In the genomic region with DNA sequence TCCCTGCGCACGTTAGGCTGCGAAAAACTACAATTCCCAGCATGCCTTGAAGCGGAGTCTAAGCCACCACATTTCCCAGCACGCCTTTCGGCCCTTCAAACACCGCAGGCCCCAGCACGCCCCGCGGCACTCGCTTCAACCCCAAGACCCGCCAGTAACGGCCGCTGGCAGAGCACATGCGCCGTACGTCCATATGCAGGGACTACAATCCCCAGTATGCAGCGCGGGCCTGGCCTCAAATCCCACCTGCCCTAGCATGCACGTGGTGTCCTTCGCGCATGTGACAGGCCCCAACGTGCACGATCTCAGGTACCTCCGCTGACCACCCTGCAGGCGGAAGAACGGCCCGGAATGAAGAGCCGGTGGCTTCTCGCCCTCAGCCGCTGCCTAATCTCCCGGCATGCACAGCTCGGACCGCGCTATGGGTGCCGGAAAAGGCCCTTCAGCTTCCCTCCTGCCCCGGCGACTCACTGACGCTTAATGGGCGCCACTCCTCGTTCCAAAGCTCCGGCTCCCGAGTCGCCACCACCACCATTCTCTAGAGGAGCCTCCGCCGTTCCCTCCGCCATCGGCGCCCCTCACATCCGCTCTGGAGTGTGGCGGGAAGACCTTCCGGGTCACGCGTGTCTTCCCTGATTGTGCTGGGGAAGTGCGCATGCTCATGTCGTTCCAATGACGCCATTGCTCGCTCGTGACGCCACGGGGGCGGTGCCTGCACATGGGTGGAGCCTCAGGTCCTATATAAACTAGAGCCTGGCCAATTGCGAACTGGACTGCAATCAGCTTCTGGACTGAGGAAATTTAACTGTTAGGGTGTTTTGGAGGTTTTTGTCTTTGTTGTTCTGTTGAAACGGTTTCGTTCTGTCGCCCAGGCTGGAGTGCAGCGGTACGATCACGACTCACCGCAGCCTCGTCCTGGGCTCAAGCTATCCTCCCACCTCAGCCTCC, we compare ENCODE assay signal across 1 cellular context.
A peak's percentile ranks its signal among the peaks of the same experiment; 100 is the strongest.
TF ChIP-seq lines count a peak whose summit lies in the region.

Gene DUS3L (minus strand): TSS at position 591 of the 948 bp plus-strand sequence. CDS start 22 bp downstream, at position 569.

TF ChIP-seq in K562, 482 proteins besides CTCF, POLR2A, EP300 and RAD21 (continued from another document and continues in another):
- TF ChIP-seq, protein P1, sequence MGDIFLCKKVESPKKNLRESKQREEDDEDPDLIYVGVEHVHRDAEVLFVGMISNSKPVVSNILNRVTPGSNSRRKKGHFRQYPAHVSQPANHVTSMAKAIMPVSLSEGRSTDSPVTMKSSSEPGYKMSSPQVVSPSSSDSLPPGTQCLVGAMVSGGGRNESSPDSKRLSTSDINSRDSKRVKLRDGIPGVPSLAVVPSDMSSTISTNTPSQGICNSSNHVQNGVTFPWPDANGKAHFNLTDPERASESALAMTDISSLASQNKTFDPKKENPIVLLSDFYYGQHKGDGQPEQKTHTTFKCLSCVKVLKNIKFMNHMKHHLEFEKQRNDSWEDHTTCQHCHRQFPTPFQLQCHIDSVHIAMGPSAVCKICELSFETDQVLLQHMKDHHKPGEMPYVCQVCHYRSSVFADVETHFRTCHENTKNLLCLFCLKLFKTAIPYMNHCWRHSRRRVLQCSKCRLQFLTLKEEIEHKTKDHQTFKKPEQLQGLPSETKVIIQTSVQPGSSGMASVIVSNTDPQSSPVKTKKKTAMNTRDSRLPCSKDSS (IDR thresholded peaks at IDR 0.05; ENCODE audit: low read depth, partially characterized antibody): no peak
- no peak for TF ChIP-seq MECOM (CRISPR knock-in tag; IDR thresholded peaks at IDR 0.05)
- no peak for TF ChIP-seq MIER1 (IDR thresholded peaks at IDR 0.05; ENCODE audit: low read depth)
- TF ChIP-seq NFIC (IDR thresholded peaks at IDR 0.05): peak; percentile 55
- TF ChIP-seq MYNN (IDR thresholded peaks at IDR 0.05): no peak
- TF ChIP-seq MYNN (CRISPR knock-in tag; IDR thresholded peaks at IDR 0.05): no peak
- TF ChIP-seq ZNF133 (CRISPR knock-in tag; IDR thresholded peaks at IDR 0.05): 0 out of 2 replicates have a peak, but pooled peaks have one; percentile 34
- TF ChIP-seq ESRRA (IDR thresholded peaks at IDR 0.05; ENCODE audit: borderline replicate concordance, low read depth): peak; percentile 59
- TF ChIP-seq JUNB (CRISPR knock-in tag; conservative IDR thresholded peaks at IDR 0.05): no peak
- TF ChIP-seq MEF2A (IDR thresholded peaks at IDR 0.05; ENCODE audit: control insufficient read depth, low read depth, low read length): no peak; the same call in 1 of the 2 replicates
- no peak for TF ChIP-seq MAFG (tag; conservative IDR thresholded peaks at IDR 0.05)
- TF ChIP-seq, protein P2, sequence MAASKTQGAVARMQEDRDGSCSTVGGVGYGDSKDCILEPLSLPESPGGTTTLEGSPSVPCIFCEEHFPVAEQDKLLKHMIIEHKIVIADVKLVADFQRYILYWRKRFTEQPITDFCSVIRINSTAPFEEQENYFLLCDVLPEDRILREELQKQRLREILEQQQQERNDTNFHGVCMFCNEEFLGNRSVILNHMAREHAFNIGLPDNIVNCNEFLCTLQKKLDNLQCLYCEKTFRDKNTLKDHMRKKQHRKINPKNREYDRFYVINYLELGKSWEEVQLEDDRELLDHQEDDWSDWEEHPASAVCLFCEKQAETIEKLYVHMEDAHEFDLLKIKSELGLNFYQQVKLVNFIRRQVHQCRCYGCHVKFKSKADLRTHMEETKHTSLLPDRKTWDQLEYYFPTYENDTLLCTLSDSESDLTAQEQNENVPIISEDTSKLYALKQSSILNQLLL (CRISPR knock-in tag; IDR thresholded peaks at IDR 0.05; ENCODE audit: borderline replicate concordance): no peak
- no peak for TF ChIP-seq SAFB2 (IDR thresholded peaks at IDR 0.05; ENCODE audit: borderline replicate concordance, low read depth, low read length, severe bottlenecking)
- TF ChIP-seq ZNF174 (CRISPR knock-in tag; IDR thresholded peaks at IDR 0.05): no peak
- peak; percentile 70 for TF ChIP-seq PCBP1 (IDR thresholded peaks at IDR 0.05; ENCODE audit: low read depth, low read length, poor library complexity, severe bottlenecking)
- TF ChIP-seq PTTG1 (tag; IDR thresholded peaks at IDR 0.05; ENCODE audit: low read depth): no peak
- no peak for TF ChIP-seq KLF16 (IDR thresholded peaks at IDR 0.05)
- TF ChIP-seq MTF1 (CRISPR knock-in tag; IDR thresholded peaks at IDR 0.05; ENCODE audit: borderline replicate concordance): no peak
- no peak for TF ChIP-seq ASH1L (IDR thresholded peaks at IDR 0.05; ENCODE audit: borderline replicate concordance, low read depth, partially characterized antibody)
- no peak for TF ChIP-seq ZNF764 (CRISPR knock-in tag; IDR thresholded peaks at IDR 0.05; ENCODE audit: low read depth)
- TF ChIP-seq HES1 (IDR thresholded peaks at IDR 0.05; ENCODE audit: low read depth): peak; percentile 10; the same call in 1 of the 2 replicates
- TF ChIP-seq RAD51 (IDR thresholded peaks at IDR 0.05; ENCODE audit: borderline replicate concordance, low read depth): peak; percentile 92
- TF ChIP-seq KLF10 (CRISPR knock-in tag; IDR thresholded peaks at IDR 0.05): no peak
- no peak for TF ChIP-seq DACH1 (IDR thresholded peaks at IDR 0.05; ENCODE audit: partially characterized antibody)
- TF ChIP-seq NR2C2 (CRISPR knock-in tag; IDR thresholded peaks at IDR 0.05): peak; percentile 99
- peak; percentile 100 for TF ChIP-seq NR2C2 (tag; IDR thresholded peaks at IDR 0.05)
- TF ChIP-seq, protein P3, sequence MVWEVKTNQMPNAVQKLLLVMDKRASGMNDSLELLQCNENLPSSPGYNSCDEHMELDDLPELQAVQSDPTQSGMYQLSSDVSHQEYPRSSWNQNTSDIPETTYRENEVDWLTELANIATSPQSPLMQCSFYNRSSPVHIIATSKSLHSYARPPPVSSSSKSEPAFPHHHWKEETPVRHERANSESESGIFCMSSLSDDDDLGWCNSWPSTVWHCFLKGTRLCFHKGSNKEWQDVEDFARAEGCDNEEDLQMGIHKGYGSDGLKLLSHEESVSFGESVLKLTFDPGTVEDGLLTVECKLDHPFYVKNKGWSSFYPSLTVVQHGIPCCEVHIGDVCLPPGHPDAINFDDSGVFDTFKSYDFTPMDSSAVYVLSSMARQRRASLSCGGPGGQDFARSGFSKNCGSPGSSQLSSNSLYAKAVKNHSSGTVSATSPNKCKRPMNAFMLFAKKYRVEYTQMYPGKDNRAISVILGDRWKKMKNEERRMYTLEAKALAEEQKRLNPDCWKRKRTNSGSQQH (CRISPR knock-in tag; IDR thresholded peaks at IDR 0.05): peak; percentile 79; the same call in 1 of the 2 replicates
- no peak; the same call in 1 of the 2 replicates for TF ChIP-seq XRCC5 (IDR thresholded peaks at IDR 0.05; ENCODE audit: low read depth, low read length)
- TF ChIP-seq RCOR1 (IDR thresholded peaks at IDR 0.05; ENCODE audit: borderline replicate concordance in 1 of 2, low read depth in 2 of 2, low read length in 2 of 2): peak in 1 of 2 experiments; percentile 1; a peak in 1 of 4 replicates
- TF ChIP-seq FOXK2 (conservative IDR thresholded peaks at IDR 0.05 in 1 of 2, IDR thresholded peaks at IDR 0.05 in 1 of 2; ENCODE audit: low read depth in 2 of 2): peak; percentile 62 to 77
- no peak for TF ChIP-seq ZSCAN29 (IDR thresholded peaks at IDR 0.05)
- TF ChIP-seq, protein P4, sequence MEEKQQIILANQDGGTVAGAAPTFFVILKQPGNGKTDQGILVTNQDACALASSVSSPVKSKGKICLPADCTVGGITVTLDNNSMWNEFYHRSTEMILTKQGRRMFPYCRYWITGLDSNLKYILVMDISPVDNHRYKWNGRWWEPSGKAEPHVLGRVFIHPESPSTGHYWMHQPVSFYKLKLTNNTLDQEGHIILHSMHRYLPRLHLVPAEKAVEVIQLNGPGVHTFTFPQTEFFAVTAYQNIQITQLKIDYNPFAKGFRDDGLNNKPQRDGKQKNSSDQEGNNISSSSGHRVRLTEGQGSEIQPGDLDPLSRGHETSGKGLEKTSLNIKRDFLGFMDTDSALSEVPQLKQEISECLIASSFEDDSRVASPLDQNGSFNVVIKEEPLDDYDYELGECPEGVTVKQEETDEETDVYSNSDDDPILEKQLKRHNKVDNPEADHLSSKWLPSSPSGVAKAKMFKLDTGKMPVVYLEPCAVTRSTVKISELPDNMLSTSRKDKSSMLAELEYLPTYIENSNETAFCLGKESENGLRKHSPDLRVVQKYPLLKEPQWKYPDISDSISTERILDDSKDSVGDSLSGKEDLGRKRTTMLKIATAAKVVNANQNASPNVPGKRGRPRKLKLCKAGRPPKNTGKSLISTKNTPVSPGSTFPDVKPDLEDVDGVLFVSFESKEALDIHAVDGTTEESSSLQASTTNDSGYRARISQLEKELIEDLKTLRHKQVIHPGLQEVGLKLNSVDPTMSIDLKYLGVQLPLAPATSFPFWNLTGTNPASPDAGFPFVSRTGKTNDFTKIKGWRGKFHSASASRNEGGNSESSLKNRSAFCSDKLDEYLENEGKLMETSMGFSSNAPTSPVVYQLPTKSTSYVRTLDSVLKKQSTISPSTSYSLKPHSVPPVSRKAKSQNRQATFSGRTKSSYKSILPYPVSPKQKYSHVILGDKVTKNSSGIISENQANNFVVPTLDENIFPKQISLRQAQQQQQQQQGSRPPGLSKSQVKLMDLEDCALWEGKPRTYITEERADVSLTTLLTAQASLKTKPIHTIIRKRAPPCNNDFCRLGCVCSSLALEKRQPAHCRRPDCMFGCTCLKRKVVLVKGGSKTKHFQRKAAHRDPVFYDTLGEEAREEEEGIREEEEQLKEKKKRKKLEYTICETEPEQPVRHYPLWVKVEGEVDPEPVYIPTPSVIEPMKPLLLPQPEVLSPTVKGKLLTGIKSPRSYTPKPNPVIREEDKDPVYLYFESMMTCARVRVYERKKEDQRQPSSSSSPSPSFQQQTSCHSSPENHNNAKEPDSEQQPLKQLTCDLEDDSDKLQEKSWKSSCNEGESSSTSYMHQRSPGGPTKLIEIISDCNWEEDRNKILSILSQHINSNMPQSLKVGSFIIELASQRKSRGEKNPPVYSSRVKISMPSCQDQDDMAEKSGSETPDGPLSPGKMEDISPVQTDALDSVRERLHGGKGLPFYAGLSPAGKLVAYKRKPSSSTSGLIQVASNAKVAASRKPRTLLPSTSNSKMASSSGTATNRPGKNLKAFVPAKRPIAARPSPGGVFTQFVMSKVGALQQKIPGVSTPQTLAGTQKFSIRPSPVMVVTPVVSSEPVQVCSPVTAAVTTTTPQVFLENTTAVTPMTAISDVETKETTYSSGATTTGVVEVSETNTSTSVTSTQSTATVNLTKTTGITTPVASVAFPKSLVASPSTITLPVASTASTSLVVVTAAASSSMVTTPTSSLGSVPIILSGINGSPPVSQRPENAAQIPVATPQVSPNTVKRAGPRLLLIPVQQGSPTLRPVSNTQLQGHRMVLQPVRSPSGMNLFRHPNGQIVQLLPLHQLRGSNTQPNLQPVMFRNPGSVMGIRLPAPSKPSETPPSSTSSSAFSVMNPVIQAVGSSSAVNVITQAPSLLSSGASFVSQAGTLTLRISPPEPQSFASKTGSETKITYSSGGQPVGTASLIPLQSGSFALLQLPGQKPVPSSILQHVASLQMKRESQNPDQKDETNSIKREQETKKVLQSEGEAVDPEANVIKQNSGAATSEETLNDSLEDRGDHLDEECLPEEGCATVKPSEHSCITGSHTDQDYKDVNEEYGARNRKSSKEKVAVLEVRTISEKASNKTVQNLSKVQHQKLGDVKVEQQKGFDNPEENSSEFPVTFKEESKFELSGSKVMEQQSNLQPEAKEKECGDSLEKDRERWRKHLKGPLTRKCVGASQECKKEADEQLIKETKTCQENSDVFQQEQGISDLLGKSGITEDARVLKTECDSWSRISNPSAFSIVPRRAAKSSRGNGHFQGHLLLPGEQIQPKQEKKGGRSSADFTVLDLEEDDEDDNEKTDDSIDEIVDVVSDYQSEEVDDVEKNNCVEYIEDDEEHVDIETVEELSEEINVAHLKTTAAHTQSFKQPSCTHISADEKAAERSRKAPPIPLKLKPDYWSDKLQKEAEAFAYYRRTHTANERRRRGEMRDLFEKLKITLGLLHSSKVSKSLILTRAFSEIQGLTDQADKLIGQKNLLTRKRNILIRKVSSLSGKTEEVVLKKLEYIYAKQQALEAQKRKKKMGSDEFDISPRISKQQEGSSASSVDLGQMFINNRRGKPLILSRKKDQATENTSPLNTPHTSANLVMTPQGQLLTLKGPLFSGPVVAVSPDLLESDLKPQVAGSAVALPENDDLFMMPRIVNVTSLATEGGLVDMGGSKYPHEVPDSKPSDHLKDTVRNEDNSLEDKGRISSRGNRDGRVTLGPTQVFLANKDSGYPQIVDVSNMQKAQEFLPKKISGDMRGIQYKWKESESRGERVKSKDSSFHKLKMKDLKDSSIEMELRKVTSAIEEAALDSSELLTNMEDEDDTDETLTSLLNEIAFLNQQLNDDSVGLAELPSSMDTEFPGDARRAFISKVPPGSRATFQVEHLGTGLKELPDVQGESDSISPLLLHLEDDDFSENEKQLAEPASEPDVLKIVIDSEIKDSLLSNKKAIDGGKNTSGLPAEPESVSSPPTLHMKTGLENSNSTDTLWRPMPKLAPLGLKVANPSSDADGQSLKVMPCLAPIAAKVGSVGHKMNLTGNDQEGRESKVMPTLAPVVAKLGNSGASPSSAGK (IDR thresholded peaks at IDR 0.05): peak; percentile 97
- TF ChIP-seq SMC3 (conservative IDR thresholded peaks at IDR 0.05; ENCODE audit: insufficient read depth, low read depth, low read length): no peak
- no peak for TF ChIP-seq CEBPZ (IDR thresholded peaks at IDR 0.05; ENCODE audit: borderline replicate concordance, low read depth, low read length)
- TF ChIP-seq CBX5 (IDR thresholded peaks at IDR 0.05; ENCODE audit: borderline replicate concordance, low read depth): no peak
- TF ChIP-seq ZC3H4 (CRISPR knock-in tag; IDR thresholded peaks at IDR 0.05; ENCODE audit: borderline replicate concordance): no peak; the same call in 1 of the 2 replicates
